Comparison of ENCODE assay signal across 16 cellular contexts in the genomic region with DNA sequence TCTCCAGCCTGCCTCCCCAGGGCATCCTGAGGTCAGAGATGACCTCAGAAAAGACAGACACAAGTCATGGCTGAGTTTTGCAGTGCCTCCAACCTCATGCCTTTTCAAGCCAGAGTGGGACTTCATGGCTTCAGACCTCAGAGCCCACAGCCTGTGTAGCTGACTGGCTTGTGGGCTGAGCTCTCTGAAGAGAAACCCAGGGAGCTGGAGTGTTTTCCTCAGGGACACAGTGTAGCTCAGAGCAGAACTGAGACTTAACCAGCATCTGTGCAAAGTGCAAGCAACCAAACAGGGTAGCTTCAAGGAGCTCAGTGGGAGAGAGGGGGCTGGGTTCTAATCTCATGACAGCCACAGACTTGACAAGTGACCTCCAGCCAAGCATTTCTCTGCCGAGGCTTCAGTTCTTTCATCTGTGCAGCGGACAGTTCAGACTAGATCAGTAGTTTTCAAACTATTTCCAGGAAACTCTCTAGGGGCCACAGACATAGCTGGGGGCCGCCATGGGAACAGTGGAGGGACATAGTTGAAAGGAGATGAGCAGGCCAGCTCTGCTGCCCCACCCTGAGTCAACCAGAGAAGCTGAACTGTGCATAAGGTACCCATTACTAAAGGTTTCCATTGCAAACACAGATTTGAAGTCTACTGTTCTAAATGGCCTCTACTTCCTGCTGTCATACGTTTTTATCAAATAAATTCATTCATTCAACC.
DNase-seq lines count a peak whose midpoint lies in the region; ATAC-seq and TF ChIP-seq lines count a peak whose summit lies in the region.
"Had no signal": no experiment of that assay in that cellular context is flagged by ENCODE, and none has a peak within 500 bp of the region (broad histone marks: within the 10 kb centered on the region; RNA-seq: fewer than 3 reads in every experiment).

No MANE protein-coding gene starts in this region.

- peaks cover 7 to 23% of the 10 kb centered on the region in 2 donors for H3K36me3 Mint-ChIP-seq in naive B cell

- H3K9me3 ChIP-seq in Karpas-422 (ENCODE audit: low read length): no peaks in the 10 kb centered on the region
- H3K9me3 ChIP-seq in stomach: no peaks in the 10 kb centered on the region
- no peaks in the 10 kb centered on the region for H3K9me3 ChIP-seq in upper lobe of right lung
- H3K9me3 ChIP-seq: mucosa of descending colon, right lobe of liver had no signal

- H3K9me2 ChIP-seq in Karpas-422 (replicated peaks; ENCODE audit: insufficient read depth, low read length): no peaks in the 10 kb centered on the region

- no peak for TF ChIP-seq EP300 in stomach (IDR thresholded peaks at IDR 0.05)

- ATAC-seq in GM19463 (IDR thresholded peaks at IDR 0.05; ENCODE audit: unreplicated experiment) (peak; percentile 37), naive B cell (ENCODE audit: low read depth in 2 of 2) (no peak), HG02642 (IDR thresholded peaks at IDR 0.05; ENCODE audit: poor library complexity, unreplicated experiment) (no peak), upper lobe of right lung (no peak)
- ATAC-seq: mucosa of descending colon, right lobe of liver had no signal

- H2AFZ ChIP-seq in Karpas-422 (ENCODE audit: low read length): no peak overlapping the region

- DNase-seq in GM12865 (ENCODE audit: low read depth): peak; percentile 52
- DNase-seq in Karpas-422: peak; percentile 66
- DNase-seq in naive B cell: no peak
- DNase-seq in NCI-H510A treated with DMSO at 0.1 percent for 48 hours (lab: John Stamatoyannopoulos, UW): no peak
- no peak for DNase-seq in stomach
- DNase-seq in upper lobe of right lung: no peak
- DNase-seq: activated CD4-positive, alpha-beta T cell treated with anti-CD3 and anti-CD28 coated beads for 4 hours; amygdala; dorsolateral prefrontal cortex; foreskin fibroblast; GDM1; mucosa of descending colon; NCI-H2107 had no signal

- 68 to 76% (median 72%) methylated on average over 4 of the region's 4 CpGs for WGBS in stomach, 5 donors

- H3K4me1 ChIP-seq in Karpas-422 (ENCODE audit: low read length) (peaks cover 18% of the 10 kb centered on the region), stomach (peaks cover 0 to 15% (median 7%) of the 10 kb centered on the region in 4 donors), upper lobe of right lung (peaks cover 17% of the 10 kb centered on the region)
- H3K4me1 ChIP-seq: right lobe of liver had no signal

- H3K9ac ChIP-seq in Karpas-422 (ENCODE audit: low read length): no peak overlapping the region

- no peak for TF ChIP-seq POLR2A in stomach (IDR thresholded peaks at IDR 0.05)

- no peaks in the 10 kb centered on the region for H3K79me2 ChIP-seq in Karpas-422 (ENCODE audit: low read length)

- peaks cover 66 to 85% (median 80%) of the 10 kb centered on the region in 3 donors for H3K4me1 Mint-ChIP-seq in naive B cell

- peak overlapping the region in 6 of 8 donors; percentile 14 to 58 (median 34) for H3K4me3 Mint-ChIP-seq in naive B cell

- intact Hi-C loops in stomach (cut with DNase I; ENCODE audit: low total_unique reads) (no loop called here), upper lobe of right lung (cut with DNase I) (no loop called here)

- H3K4me3 ChIP-seq in GM12865 (ENCODE audit: low read depth, low read length) (no peak overlapping the region), Karpas-422 (ENCODE audit: low read length) (no peak overlapping the region), stomach (no peak overlapping the region), upper lobe of right lung (no peak overlapping the region)
- H3K4me3 ChIP-seq: dorsolateral prefrontal cortex, mucosa of descending colon, right lobe of liver had no signal

- no peaks in the 10 kb centered on the region for H4K20me1 ChIP-seq in Karpas-422 (ENCODE audit: insufficient read depth, low read depth, low read length)

- H3K36me3 ChIP-seq in Karpas-422 (ENCODE audit: insufficient read depth, low read length) (no peaks in the 10 kb centered on the region), stomach (peaks cover 0 to 35% (median 16%) of the 10 kb centered on the region in 4 donors), upper lobe of right lung (peaks cover 30% of the 10 kb centered on the region)

- H3K27ac ChIP-seq in Karpas-422 (ENCODE audit: low read length) (no peak overlapping the region), stomach (no peak overlapping the region), upper lobe of right lung (no peak overlapping the region)
- H3K27ac ChIP-seq: dorsolateral prefrontal cortex, right lobe of liver had no signal

- peak overlapping the region; percentile 56 to 99 (median 70) for H3K27ac Mint-ChIP-seq in naive B cell

- H3K4me2 ChIP-seq in Karpas-422 (ENCODE audit: low read depth, low read length, poor library complexity, severe bottlenecking): no peak overlapping the region

- TF ChIP-seq CTCF in GM12865 (IDR thresholded peaks at IDR 0.05; ENCODE audit: insufficient read depth, low read depth, low read length, missing control alignments): no peak
- no peak for TF ChIP-seq CTCF in stomach (IDR thresholded peaks at IDR 0.05)
- no peak for TF ChIP-seq CTCF in upper lobe of right lung (IDR thresholded peaks at IDR 0.05)

- H3K9me3 Mint-ChIP-seq in naive B cell: no peaks in the 10 kb centered on the region

- H3K27me3 Mint-ChIP-seq in naive B cell: no peaks in the 10 kb centered on the region

- H3K27me3 ChIP-seq in Karpas-422 (ENCODE audit: low read length) (no peaks in the 10 kb centered on the region), stomach (no peaks in the 10 kb centered on the region), upper lobe of right lung (no peaks in the 10 kb centered on the region)
- H3K27me3 ChIP-seq: dorsolateral prefrontal cortex, right lobe of liver had no signal

Comparison
In these comparisons a context has a peak if more than half of its experiments do, and no peak if none do; other contexts are left out.
1. DNase-seq: peak in GM12865 (single experiment) and Karpas-422 (single experiment); none in naive B cell (single experiment), NCI-H510A treated with DMSO at 0.1 percent for 48 hours (single experiment), stomach (single experiment) and upper lobe of right lung (single experiment).